Comparison of ENCODE assay signal across 18 cellular contexts in genomic region chr13:78762825-78763224, GRCh38.
A peak's percentile ranks its signal among the peaks of the same experiment; 100 is the strongest.
DNase-seq lines count a peak whose midpoint lies in the region; FAIRE-seq and TF ChIP-seq lines count a peak whose summit lies in the region.
"Had no signal": no experiment of that assay in that cellular context is flagged by ENCODE, and none has a peak within 500 bp of the region (broad histone marks: within the 10 kb centered on the region; RNA-seq: fewer than 3 reads in every experiment).

No MANE protein-coding gene starts in this region.

- POLR2A ChIA-PET in endothelial cell of umbilical vein (lab: Charles Lee), result no interaction called here

- H3K4me1 Mint-ChIP-seq in progenitor cell of endocrine pancreas (ENCODE audit: low read depth), result no peaks in the 10 kb centered on the region
- H3K4me1 Mint-ChIP-seq: CD8-positive, alpha-beta memory T cell had no signal

- H3K27ac ChIP-seq in SJCRH30 (peak overlapping the region; percentile 84), endothelial cell of umbilical vein (ENCODE audit: insufficient read depth, low read depth, low read length) (peak overlapping the region; percentile 37)
- H3K27ac ChIP-seq: 22Rv1, BLaER1, GM23248 had no signal

- no peaks in the 10 kb centered on the region for H3K36me3 ChIP-seq in SJCRH30
- H3K36me3 ChIP-seq in endothelial cell of umbilical vein (ENCODE audit: control insufficient read depth in 2 of 2, extremely low read depth in 1 of 2, insufficient read depth in 2 of 2, low read length in 2 of 2), result no peaks in the 10 kb centered on the region
- H3K36me3 ChIP-seq: BLaER1 had no signal

- TF ChIP-seq POLR2A in endothelial cell of umbilical vein (IDR thresholded peaks at IDR 0.05; ENCODE audit: low read depth, low read length), result no peak

- TF ChIP-seq CTCF in endothelial cell of umbilical vein (IDR thresholded peaks at IDR 0.05; ENCODE audit: extremely low read depth in 1 of 2, insufficient read depth in 1 of 2, low read depth in 1 of 2, low read length in 2 of 2) (no peak), progenitor cell of endocrine pancreas (IDR thresholded peaks at IDR 0.05; ENCODE audit: unreplicated experiment) (no peak)

- H3K79me2 ChIP-seq in endothelial cell of umbilical vein (ENCODE audit: control insufficient read depth, insufficient read depth, low read length), result no peaks in the 10 kb centered on the region

- H3K4me1 ChIP-seq in SJCRH30 (peaks cover 22% of the 10 kb centered on the region), endothelial cell of umbilical vein (ENCODE audit: control insufficient read depth, extremely low read depth, insufficient read depth, low read length) (peaks cover 8% of the 10 kb centered on the region)
- H3K4me1 ChIP-seq: BLaER1, Caco-2 had no signal

- no peaks in the 10 kb centered on the region for H4K20me1 ChIP-seq in endothelial cell of umbilical vein (replicated peaks; ENCODE audit: control insufficient read depth, extremely low read depth, insufficient read depth, low read length)
- H4K20me1 ChIP-seq: BLaER1 had no signal

- H3K27me3 Mint-ChIP-seq in progenitor cell of endocrine pancreas, result peaks cover 5% of the 10 kb centered on the region

- H3K9me1 ChIP-seq in endothelial cell of umbilical vein (replicated peaks; ENCODE audit: control insufficient read depth, extremely low read depth, insufficient read depth, low read length), result no peaks in the 10 kb centered on the region

- intact Hi-C loops in endothelial cell of umbilical vein (cut with micrococcal nuclease), result no loop called here

- H3K4me3 Mint-ChIP-seq in progenitor cell of endocrine pancreas (ENCODE audit: low read depth), result no peak overlapping the region
- H3K4me3 Mint-ChIP-seq: CD8-positive, alpha-beta memory T cell had no signal

- dilution Hi-C loops in endothelial cell of umbilical vein (cut with MboI; ENCODE audit: extremely low pct_ligation_motif_present, low sequenced_read_pairs), result no loop called here

- DNase-seq in NCI-H748 (lab: John Stamatoyannopoulos, UW; ENCODE audit: unreplicated experiment) (peak; percentile 32), NCI-H748 treated with DMSO at 0.1 percent for 48 hours (lab: John Stamatoyannopoulos, UW) (no peak), SJCRH30 (peak; percentile 51 to 78), endothelial cell of umbilical vein (ENCODE audit: low read depth, low spot score) (peak; percentile 46), progenitor cell of endocrine pancreas (ENCODE audit: low spot score, unreplicated experiment) (no peak), midbrain (lab: John Stamatoyannopoulos, UW) (no peak), GM03348 (ENCODE audit: low spot score) (no peak), NCI-H82 (lab: John Stamatoyannopoulos, UW) (no peak)
- DNase-seq: AML-193; Caco-2; CD8-positive, alpha-beta memory T cell; DMS53; GM23248 had no signal

- no peaks in the 10 kb centered on the region for H3K36me3 Mint-ChIP-seq in progenitor cell of endocrine pancreas (ENCODE audit: insufficient read depth)
- H3K36me3 Mint-ChIP-seq: CD8-positive, alpha-beta memory T cell had no signal

- H3K27me3 ChIP-seq in SJCRH30, result no peaks in the 10 kb centered on the region
- no peaks in the 10 kb centered on the region for H3K27me3 ChIP-seq in endothelial cell of umbilical vein (ENCODE audit: control insufficient read depth in 2 of 2, insufficient read depth in 2 of 2, low read length in 2 of 2)
- H3K27me3 ChIP-seq: BLaER1 had no signal

- no peak overlapping the region for H3K9ac ChIP-seq in endothelial cell of umbilical vein (replicated peaks; ENCODE audit: extremely low read depth, insufficient read depth, low read length)
- H3K9ac ChIP-seq: BLaER1, GM23248 had no signal

- H3K4me2 ChIP-seq in endothelial cell of umbilical vein (ENCODE audit: insufficient read depth, low read length), result no peak overlapping the region
- H3K4me2 ChIP-seq: BLaER1 had no signal

- H3K27ac Mint-ChIP-seq in progenitor cell of endocrine pancreas, result no peak overlapping the region
- H3K27ac Mint-ChIP-seq: CD8-positive, alpha-beta memory T cell had no signal

- FAIRE-seq in endothelial cell of umbilical vein (lab: Jason Lieb, UNC), result peak; percentile 55
- FAIRE-seq: GM12878, GM18507, H54 had no signal

- peak overlapping the region; percentile 57 for H2AFZ ChIP-seq in endothelial cell of umbilical vein (ENCODE audit: low read depth, low read length)
- H2AFZ ChIP-seq: GM23248 had no signal

- BruUV-seq in endothelial cell of umbilical vein (replicated peaks; lab: Mats Ljungman, UMichigan), result no TSS peak

- H3K4me3 ChIP-seq in SJCRH30, result peak overlapping the region; percentile 2; the same call in 1 of the 2 replicates
- no peak overlapping the region for H3K4me3 ChIP-seq in endothelial cell of umbilical vein (replicated peaks in 1 of 3; ENCODE audit: insufficient read depth in 1 of 3, low read depth in 1 of 3, low read length in 3 of 3)
- H3K4me3 ChIP-seq: BLaER1, GM12878, GM23248 had no signal

- H3K9me3 Mint-ChIP-seq in progenitor cell of endocrine pancreas (ENCODE audit: low read depth), result no peaks in the 10 kb centered on the region
- H3K9me3 Mint-ChIP-seq: CD8-positive, alpha-beta memory T cell had no signal

- H3K9me3 ChIP-seq in SJCRH30 (replicated peaks), result no peaks in the 10 kb centered on the region
- H3K9me3 ChIP-seq in endothelial cell of umbilical vein (replicated peaks; ENCODE audit: control insufficient read depth, insufficient read depth, low read length), result no peaks in the 10 kb centered on the region
- H3K9me3 ChIP-seq: BLaER1, Caco-2 had no signal

- CTCF ChIA-PET in endothelial cell of umbilical vein (lab: Charles Lee), result no interaction called here

TF ChIP-seq in endothelial cell of umbilical vein, 7 proteins besides CTCF, POLR2A, EP300 and RAD21:
- no peak for TF ChIP-seq FOS (IDR thresholded peaks at IDR 0.05; ENCODE audit: borderline replicate concordance, insufficient read depth, low read length)
- TF ChIP-seq GATA2 (IDR thresholded peaks at IDR 0.05; ENCODE audit: insufficient read depth, insufficient read length, low read depth, low read length), result peak; percentile 14
- TF ChIP-seq JUN (IDR thresholded peaks at IDR 0.05; ENCODE audit: borderline replicate concordance, insufficient read depth, insufficient read length, low read depth), result peak; percentile 63

Comparison
In these comparisons a context has a peak if more than half of its experiments do, and no peak if none do; other contexts are left out.
1. DNase-seq: peak in NCI-H748 (single experiment), SJCRH30 (2 of 2) and endothelial cell of umbilical vein (single experiment); none in NCI-H748 treated with DMSO at 0.1 percent for 48 hours (single experiment), progenitor cell of endocrine pancreas (single experiment), midbrain (single experiment), GM03348 (single experiment) and NCI-H82 (single experiment).